Comparison of ENCODE assay signal across 1 cellular context in genomic region chr10:86163522-86164215, GRCh38.
TF ChIP-seq lines count a peak whose summit lies in the region.

No MANE protein-coding gene starts in this region.

TF ChIP-seq in GM23338, 12 proteins besides CTCF, POLR2A, EP300 and RAD21 (continued from another document):
- TF ChIP-seq REST (IDR thresholded peaks at IDR 0.05; ENCODE audit: unreplicated experiment) (no peak), ETS1 (IDR thresholded peaks at IDR 0.05) (no peak)
TF ChIP-seq in GM23338: peak in this region for 0.
